Comparison of ENCODE assay signal across 9 cellular contexts in genomic region chr6:166586424-166587156, GRCh38. TPM values are rescaled to one million over a fixed set of nuclear protein-coding genes. Genes with fewer than 3 reads are reported as not detected.
A peak's percentile ranks its signal among the peaks of the same experiment; 100 is the strongest.
DNase-seq lines count a peak whose midpoint lies in the region; ATAC-seq lines count a peak whose summit lies in the region.
"Had no signal": no experiment of that assay in that cellular context is flagged by ENCODE, and none has a peak within 500 bp of the region (broad histone marks: within the 10 kb centered on the region; RNA-seq: fewer than 3 reads in every experiment).

TSS of gene RAMACL (minus strand) at chr6:166586678. CDS start at chr6:166586477, 201 bp downstream.

- H3K4me3 ChIP-seq in Jurkat, Clone E6-1 (ENCODE audit: low read length): no peak within 1 kb of the TSS
- H3K4me3 ChIP-seq: upper lobe of left lung had no signal

- no peaks in the 10 kb centered on the region for H3K27me3 Mint-ChIP-seq in activated T-cell treated with anti-CD3 and anti-CD28 coated beads, Interleukin-2, amount 50 U/mL, for 24 hours
- no peaks in the 10 kb centered on the region for H3K27me3 Mint-ChIP-seq in naive B cell

- H3K4me3 Mint-ChIP-seq in activated T-cell treated with anti-CD3 and anti-CD28 coated beads, Interleukin-2, amount 50 U/mL, for 24 hours: no peak within 1 kb of the TSS
- peak within 1 kb of the TSS in 6 of 8 donors; percentile 47 to 75 (median 56) for H3K4me3 Mint-ChIP-seq in naive B cell

- DNase-seq in NCI-H146 (lab: John Stamatoyannopoulos, UW) (peak; percentile 12), NCI-H146 treated with DMSO at 0.1 percent for 48 hours (lab: John Stamatoyannopoulos, UW; ENCODE audit: unreplicated experiment) (no peak), naive B cell (peak; percentile 60), glomerular visceral epithelial cell (ENCODE audit: extremely low spot score) (no peak), islet precursor cell (no peak)
- DNase-seq in Jurkat, Clone E6-1 (ENCODE audit: low read depth, low spot score): peak; percentile 41
- peak; percentile 38 for DNase-seq in activated T-cell treated with anti-CD3 and anti-CD28 coated beads, Interleukin-2, amount 50 U/mL, for 24 hours

- H3K4me1 Mint-ChIP-seq in activated T-cell treated with anti-CD3 and anti-CD28 coated beads, Interleukin-2, amount 50 U/mL, for 24 hours (ENCODE audit: low read depth): peaks cover 16% of the 10 kb centered on the region
- H3K4me1 Mint-ChIP-seq in naive B cell: peaks cover 31 to 47% (median 36%) of the 10 kb centered on the region in 3 donors

- ATAC-seq in GM21825 (IDR thresholded peaks at IDR 0.05; ENCODE audit: unreplicated experiment) (peak; percentile 68), naive B cell (ENCODE audit: low read depth in 2 of 2) (peak; percentile 73 to 76)

- H3K36me3 Mint-ChIP-seq in activated T-cell treated with anti-CD3 and anti-CD28 coated beads, Interleukin-2, amount 50 U/mL, for 24 hours (ENCODE audit: low read depth): no peaks in the 10 kb centered on the region
- no peaks in the 10 kb centered on the region for H3K36me3 Mint-ChIP-seq in naive B cell

- H3K9me3 Mint-ChIP-seq in activated T-cell treated with anti-CD3 and anti-CD28 coated beads, Interleukin-2, amount 50 U/mL, for 24 hours: no peaks in the 10 kb centered on the region
- no peaks in the 10 kb centered on the region for H3K9me3 Mint-ChIP-seq in naive B cell

- no peak within 1 kb of the TSS for H3K27ac Mint-ChIP-seq in activated T-cell treated with anti-CD3 and anti-CD28 coated beads, Interleukin-2, amount 50 U/mL, for 24 hours
- H3K27ac Mint-ChIP-seq in naive B cell: peak within 1 kb of the TSS in 4 of 6 donors; percentile 24 to 82 (median 53)

RNA-seq across cellular contexts. Expression of gene RAMACL, which starts in this region (rescaled TPM):
- polyA plus RNA-seq in Jurkat, Clone E6-1 (2012; ENCODE audit: insufficient read depth, insufficient read length): 0.79 TPM
- polyA plus RNA-seq in naive B cell (ENCODE audit: low read depth in 6 of 6): under 1 TPM in 5 of 6 donors, not detected in 1; 0.23 to 0.65 (median 0.52) TPM

Comparison
In these comparisons a context has a peak if more than half of its experiments do, and no peak if none do; other contexts are left out.
1. DNase-seq: peak in NCI-H146 (single experiment), Jurkat, Clone E6-1 (single experiment) and activated T-cell treated with anti-CD3 and anti-CD28 coated beads, Interleukin-2, amount 50 U/mL, for 24 hours (single experiment); none in NCI-H146 treated with DMSO at 0.1 percent for 48 hours (single experiment), glomerular visceral epithelial cell (single experiment) and islet precursor cell (single experiment).
2. Peak in DNase-seq and ATAC-seq in naive B cell; RNA of the gene not detected or under 1 TPM.